ENCODE assay signal across 37 cellular contexts in the genomic region with DNA sequence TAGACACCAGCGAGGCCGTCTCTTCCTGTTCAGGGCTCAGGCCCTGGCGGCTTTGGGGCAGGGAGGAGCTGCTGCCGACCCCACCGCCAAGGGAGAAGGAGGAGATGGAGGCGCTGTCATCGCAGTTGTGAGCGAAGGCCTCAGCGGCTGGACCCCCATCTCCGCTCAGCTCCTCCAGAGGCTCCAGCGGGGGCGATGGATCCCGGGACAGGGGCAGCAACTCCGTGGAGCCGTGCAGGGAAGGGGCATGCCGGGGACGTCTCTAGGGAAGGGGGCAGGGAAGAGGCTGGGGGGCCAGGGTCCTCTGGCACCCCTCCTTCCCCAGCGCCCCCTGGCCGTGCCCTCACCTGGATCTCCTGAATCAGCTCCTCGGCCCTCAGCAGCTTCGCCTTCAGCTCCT. TPM values are rescaled to one million over a fixed set of nuclear protein-coding genes. Genes with fewer than 3 reads are reported as not detected.
"Had no signal": no experiment of that assay in that cellular context is flagged by ENCODE, and none has a peak within 500 bp of the region (broad histone marks: within the 10 kb centered on the region; RNA-seq: fewer than 3 reads in every experiment).

No MANE protein-coding gene starts in this region.

- H3K4me1 ChIP-seq: gastroesophageal sphincter, psoas muscle, tibial nerve had no signal

- DNase-seq: activated CD4-positive, alpha-beta memory T cell treated with anti-CD3 and anti-CD28 coated beads for 36 hours; activated CD4-positive, alpha-beta T cell treated with anti-CD3 and anti-CD28 coated beads, Interleukin-2, amount 10 ng/mL, durations not matched to agents 24 days and 14 days; activated CD4-positive, CD25-positive, alpha-beta regulatory T cell treated with anti-CD3 and anti-CD28 coated beads, Interleukin-2, amount 50 U/mL, for 72 hours; activated CD8-positive, alpha-beta memory T cell treated with anti-CD3 and anti-CD28 coated beads, Interleukin-2, amount 50 U/mL, for 48 hours; activated gamma-delta T cell; activated naive CD4-positive, alpha-beta T cell treated with anti-CD3 and anti-CD28 coated beads, Interleukin-2, amount 50 U/mL, for 16 hours; activated T-cell treated with anti-CD3 and anti-CD28 coated beads, Interleukin-2, amount 50 U/mL, for 24 hours; amniotic stem cell; brain microvascular endothelial cell; dorsolateral prefrontal cortex; effector memory CD4-positive, alpha-beta T cell; left colon; mammary epithelial cell; naive B cell; nucleus accumbens; psoas muscle; stimulated activated CD4-positive, alpha-beta T cell treated with anti-CD3 and anti-CD28 coated beads, Interleukin-1b, Interleukin-23, amount 100 ng/mL, for 48 hours; stimulated activated CD4-positive, alpha-beta T cell treated with anti-CD3 and anti-CD28 coated beads, Interleukin-4, amount 100 ng/mL, for 4 hours; stimulated activated CD8-positive, alpha-beta memory T cell treated with anti-CD3 and anti-CD28 coated beads, Interleukin-4, amount 100 ng/mL, for 48 hours; stimulated activated naive B cell treated with anti-CD40 and anti-IgM and Interleukin-4, amounts not matched to agents 10 μg/mL and 1 μg/mL and 100 μg/mL, for 72 hours; T-helper 9 cell; WERI-Rb-1 had no signal

- H2AFZ ChIP-seq: hepatocyte, parathyroid adenoma had no signal

- H3K27me3 ChIP-seq: brain microvascular endothelial cell, dorsolateral prefrontal cortex, gastroesophageal sphincter, hepatocyte, tibial nerve had no signal

- FAIRE-seq: astrocyte, endothelial cell of umbilical vein, keratinocyte had no signal

- H3K79me2 ChIP-seq: hepatocyte had no signal

- ATAC-seq: gastroesophageal sphincter; left colon; psoas muscle; stimulated activated naive B cell treated with anti-CD40 and anti-IgM and Interleukin-4, amounts not matched to agents 10 μg/mL and 1 μg/mL and 100 μg/mL, for 72 hours had no signal

- H3K27ac ChIP-seq: brain microvascular endothelial cell, coronary artery, dorsolateral prefrontal cortex, gastroesophageal sphincter, hepatocyte, parathyroid adenoma, psoas muscle, tibial nerve, WERI-Rb-1 had no signal

- H3K4me2 ChIP-seq: hepatocyte, smooth muscle cell had no signal

- H3K4me3 ChIP-seq: coronary artery, dorsolateral prefrontal cortex, gastroesophageal sphincter, hepatocyte, psoas muscle, smooth muscle cell, tibial nerve had no signal

- H3K9ac ChIP-seq: parathyroid adenoma had no signal

- H3K9me3 ChIP-seq: gastroesophageal sphincter, psoas muscle, tibial nerve had no signal

RNA-seq across cellular contexts. Expression of a gene that starts 17.4 kb away (rescaled TPM):
- total RNA-seq: activated CD4-positive, alpha-beta T cell treated with anti-CD3 and anti-CD28 coated beads, Interleukin-2, amount 10 ng/mL, durations not matched to agents 24 days and 14 days; astrocyte; cardiac septum; cerebellum; endothelial cell of umbilical vein; fibroblast of villous mesenchyme; gastroesophageal sphincter; hepatocyte; mammary epithelial cell; mesothelial cell of epicardium; smooth muscle cell; T-helper 1 cell treated with Interleukin-12 subunit alpha and Interleukin-12 subunit beta and Interleukin-4 antibody, amounts not matched to agents 30 ng/mL and 1 ng/mL, for 36 hours had no signal
- polyA plus RNA-seq: hepatocyte, keratinocyte, mammary epithelial cell, neural cell, smooth muscle cell had no signal
